In the genomic region with DNA sequence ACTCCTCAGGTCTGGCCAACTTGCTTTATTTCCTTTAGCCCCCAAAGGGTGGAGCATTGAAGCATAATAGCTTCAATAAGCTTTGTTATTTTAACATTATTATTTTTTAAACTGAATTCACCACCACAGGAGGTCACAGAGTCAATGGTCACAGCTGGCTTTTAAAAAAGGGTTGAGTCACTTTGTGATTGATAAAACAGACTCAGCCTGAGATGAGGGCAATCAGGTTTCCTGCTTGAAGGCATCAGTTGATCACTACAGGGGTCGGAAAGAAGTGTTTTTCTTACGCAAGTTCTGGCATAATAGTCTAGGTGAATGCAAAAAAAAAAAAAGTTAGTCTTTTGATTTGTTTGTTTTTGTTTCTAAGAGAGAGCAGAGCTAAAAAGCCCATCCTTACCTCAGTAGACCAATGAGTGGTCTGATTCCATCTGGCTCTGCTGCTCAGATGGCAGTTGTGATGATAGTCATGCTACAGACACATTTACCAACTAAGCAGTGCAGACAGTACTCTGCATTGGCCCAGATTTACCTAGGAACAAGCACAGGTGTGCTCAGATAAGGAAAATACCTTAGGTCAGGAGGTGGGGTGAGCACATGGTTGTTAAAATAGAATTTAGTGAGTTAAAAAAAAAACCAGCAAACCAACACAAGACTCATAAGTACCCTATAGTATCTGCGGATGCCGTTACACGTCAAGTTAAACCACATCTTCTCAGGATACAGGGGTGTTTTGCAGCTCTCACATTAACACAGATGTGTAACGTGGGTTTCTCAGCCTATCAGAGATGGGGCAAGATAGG, we compare ENCODE assay signal across 1 cellular context.
TF ChIP-seq lines count a peak whose summit lies in the region.

No MANE protein-coding gene starts in this region.

TF ChIP-seq in endothelial cell of umbilical vein, 7 proteins besides CTCF, POLR2A, EP300 and RAD21 (continued from another document):
- TF ChIP-seq, protein P1, sequence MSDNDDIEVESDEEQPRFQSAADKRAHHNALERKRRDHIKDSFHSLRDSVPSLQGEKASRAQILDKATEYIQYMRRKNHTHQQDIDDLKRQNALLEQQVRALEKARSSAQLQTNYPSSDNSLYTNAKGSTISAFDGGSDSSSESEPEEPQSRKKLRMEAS (IDR thresholded peaks at IDR 0.05; ENCODE audit: insufficient read depth, insufficient read length): no peak
- TF ChIP-seq FOS (IDR thresholded peaks at IDR 0.05; ENCODE audit: borderline replicate concordance, insufficient read depth, low read length): no peak
- TF ChIP-seq JUN (IDR thresholded peaks at IDR 0.05; ENCODE audit: borderline replicate concordance, insufficient read depth, insufficient read length, low read depth): peak; percentile 10
